ENCODE assay signal across 5 cellular contexts in genomic region chr9:112365257-112365656, GRCh38. TPM values are rescaled to one million over a fixed set of nuclear protein-coding genes. Genes with fewer than 3 reads are reported as not detected.
A peak's percentile ranks its signal among the peaks of the same experiment; 100 is the strongest.
DNase-seq lines count a peak whose midpoint lies in the region; ATAC-seq, FAIRE-seq and TF ChIP-seq lines count a peak whose summit lies in the region.
"Not testable (repeated sequence)": the region's sequence is repeated elsewhere in the genome, so short reads cannot be mapped to it uniquely, and the experiment has no call there.

No MANE protein-coding gene starts in this region.

- DNase-seq in K562 (ENCODE audit: extremely low read depth in 1 of 4, low spot score in 3 of 4): peak in 1 of 4 experiments; percentile 17
- not testable (repeated sequence) for DNase-seq in endothelial cell (ENCODE audit: low spot score); HepG2 (ENCODE audit: low spot score)
- DNase-seq in erythroblast (lab: John Stamatoyannopoulos, UW): peak; percentile 15 to 51

- not testable (repeated sequence) for H3K9me3 Mint-ChIP-seq in endothelial cell (ENCODE audit: unreplicated experiment)

- H3K9me3 ChIP-seq in HEK293 (ENCODE audit: control insufficient read depth, insufficient read depth, low read depth, low read length); K562 (replicated peaks; ENCODE audit: control insufficient read depth, insufficient read depth, low read depth, low read length): not testable (repeated sequence)
- H3K9me3 ChIP-seq in HepG2 (ENCODE audit: low read length): peaks cover 12% of the 10 kb centered on the region; the same call in 1 of the 2 replicates

- peak overlapping the region; percentile 16 for H3K4me3 Mint-ChIP-seq in endothelial cell (ENCODE audit: unreplicated experiment)

- not testable (repeated sequence) for H4K20me1 ChIP-seq in K562 (replicated peaks; ENCODE audit: control insufficient read depth, insufficient read depth, low read length); HepG2 (ENCODE audit: insufficient read depth, low read length)

- not testable (repeated sequence) for H3K4me1 ChIP-seq in HEK293 (ENCODE audit: control insufficient read depth, insufficient read depth, low read length); K562 (replicated peaks in 1 of 2; ENCODE audit: control insufficient read depth in 2 of 2, insufficient read depth in 2 of 2, low read length in 2 of 2)
- H3K4me1 ChIP-seq in HepG2 (ENCODE audit: insufficient read depth, low read length): peaks cover 10% of the 10 kb centered on the region

- H2AFZ ChIP-seq in K562 (ENCODE audit: low read depth, low read length); HepG2 (ENCODE audit: low read length): not testable (repeated sequence)

- POLR2A ChIA-PET in HEK293 (lab: Yijun Ruan, JAX); K562 (lab: Yijun Ruan, JAX); HepG2 (lab: Yijun Ruan, JAX): not testable (repeated sequence)

- not testable (repeated sequence) for TF ChIP-seq EP300 in K562 (IDR thresholded peaks at IDR 0.05; ENCODE audit: low read length); HepG2 (IDR thresholded peaks at IDR 0.05; ENCODE audit: low read depth in 2 of 2, low read length in 2 of 2); HepG2 (CRISPR knock-in tag; IDR thresholded peaks at IDR 0.05; ENCODE audit: borderline replicate concordance)

- not testable (repeated sequence) for H3K9me1 ChIP-seq in K562 (ENCODE audit: control insufficient read depth, insufficient read depth, low read length)

- H3K27ac ChIP-seq in HEK293 (ENCODE audit: extremely low read depth, low read depth, low read length); K562 (ENCODE audit: extremely low read depth, low read depth, low read length); HepG2 (ENCODE audit: extremely low read length, insufficient read depth, low read length): not testable (repeated sequence)

- not testable (repeated sequence) for H3K27ac Mint-ChIP-seq in endothelial cell (ENCODE audit: unreplicated experiment)

- not testable (repeated sequence) for H3K4me2 ChIP-seq in K562 (ENCODE audit: insufficient read depth, low read length); HepG2 (ENCODE audit: low read depth, low read length)

- not testable (repeated sequence) for H3K27me3 Mint-ChIP-seq in endothelial cell (ENCODE audit: unreplicated experiment)

- FAIRE-seq in K562 (lab: Jason Lieb, UNC); HepG2 (lab: Jason Lieb, UNC): not testable (repeated sequence)

- H3K79me2 ChIP-seq in K562 (ENCODE audit: control insufficient read depth, insufficient read depth, low read length); HepG2 (ENCODE audit: insufficient read depth, low read length): not testable (repeated sequence)

- in situ Hi-C loops in K562 (cut with MboI): not testable (repeated sequence)
- in situ Hi-C loops in HepG2 (cut with HindIII; ENCODE audit: extremely low pct_ligation_motif_present, low pct_unique_long_range_greater_than_20kb): loop anchor here (25.0 kb wide), 1 partner anchor 603 kb away; no protein-coding TSS in a partner anchor

- not testable (repeated sequence) for H3K4me3 ChIP-seq in HEK293 (ENCODE audit: low read depth, low read length); K562; HepG2 (replicated peaks in 1 of 3; ENCODE audit: insufficient read depth in 1 of 3, low read depth in 2 of 3, low read length in 3 of 3)

- not testable (repeated sequence) for H3K4me1 Mint-ChIP-seq in endothelial cell (ENCODE audit: unreplicated experiment)

- TF ChIP-seq RAD21 in K562 (CRISPR knock-in tag; conservative IDR thresholded peaks at IDR 0.05 in 1 of 2, IDR thresholded peaks at IDR 0.05 in 1 of 2); HepG2 (CRISPR knock-in tag; IDR thresholded peaks at IDR 0.05): not testable (repeated sequence)

- 97% methylated on average over 3 of the region's 3 CpGs for WGBS in K562 (ENCODE audit: insufficient coverage, low coverage, missing lambda C conversion rate)
- WGBS in HepG2 (ENCODE audit: low lambda C conversion rate): 96% methylated on average over 3 of the region's 3 CpGs

- not testable (repeated sequence) for ATAC-seq in K562, HepG2

- not testable (repeated sequence) for H3K27me3 ChIP-seq in K562 (ENCODE audit: control insufficient read depth in 2 of 2, insufficient read depth in 2 of 2, low read length in 2 of 2); HepG2 (ENCODE audit: control insufficient read depth in 1 of 2, insufficient read depth in 2 of 2, low read length in 2 of 2)

- not testable (repeated sequence) for H3K36me3 ChIP-seq in HEK293 (ENCODE audit: control insufficient read depth in 2 of 2, insufficient read depth in 1 of 2, low read length in 2 of 2); K562 (ENCODE audit: control insufficient read depth, insufficient read depth, low read length); HepG2 (replicated peaks in 1 of 2; ENCODE audit: control insufficient read depth in 1 of 2, insufficient read depth in 2 of 2, low read length in 2 of 2)

- H3K36me3 Mint-ChIP-seq in endothelial cell (ENCODE audit: low read depth, unreplicated experiment): peaks cover 17% of the 10 kb centered on the region

- BruUV-seq in K562 (replicated peaks; lab: Mats Ljungman, UMichigan); HepG2 (replicated peaks; lab: Mats Ljungman, UMichigan): not testable (repeated sequence)

- H3K9ac ChIP-seq in K562 (ENCODE audit: insufficient read depth in 1 of 2, low read depth in 2 of 2, low read length in 2 of 2); HepG2 (ENCODE audit: insufficient read depth, low read depth, low read length): not testable (repeated sequence)

- CTCF ChIA-PET in HEK293 (lab: Yijun Ruan, JAX): interaction anchor here (0.7 kb wide), 1 partner anchor 267 kb away, joined by 4 read pairs; no protein-coding TSS in a partner anchor
- CTCF ChIA-PET in K562 (lab: Yijun Ruan, JAX; ENCODE audit: low intra/inter-chr PET ratio); HepG2 (lab: Yijun Ruan, JAX; ENCODE audit: low intra/inter-chr PET ratio, low total read pairs): not testable (repeated sequence)

- TF ChIP-seq POLR2A in K562 (conservative IDR thresholded peaks at IDR 0.05); erythroblast (IDR thresholded peaks at IDR 0.05; ENCODE audit: low read length); HepG2 (IDR thresholded peaks at IDR 0.05; ENCODE audit: insufficient read depth in 1 of 2, low read depth in 2 of 2, low read length in 2 of 2): not testable (repeated sequence)

- intact Hi-C loops in K562 (cut with micrococcal nuclease): loop anchor here (10.0 kb wide), 1 partner anchor 400 kb away; no protein-coding TSS in a partner anchor
- intact Hi-C loops in HepG2 (cut with micrococcal nuclease; ENCODE audit: unreplicated experiment): not testable (repeated sequence)

- TF ChIP-seq CTCF in HEK293 (tag by site-specific recombination; IDR thresholded peaks at IDR 0.05); K562 (IDR thresholded peaks at IDR 0.05 in 2 of 3, conservative IDR thresholded peaks at IDR 0.05 in 1 of 3; ENCODE audit: insufficient read depth in 2 of 3, low read depth in 1 of 3, low read length in 3 of 3); endothelial cell (IDR thresholded peaks at IDR 0.05; ENCODE audit: unreplicated experiment); HepG2 (CRISPR knock-in tag; IDR thresholded peaks at IDR 0.05): not testable (repeated sequence)

RNA-seq across cellular contexts. Expression of gene HSDL2, which starts 14.7 kb away (rescaled TPM):
- total RNA-seq in K562 (2011; cell fraction: chromatin; rRNA removed; ENCODE audit: low replicate concordance): 17.0 and 29.9 TPM in 2 replicates
- 11.0 and 12.2 TPM in 2 replicates for total RNA-seq in K562 (2011; cell fraction: nucleolus; rRNA removed)
- total RNA-seq in K562 (2011; cell fraction: nucleoplasm; rRNA removed): 15.3 and 17.0 TPM in 2 replicates
- 22.8 and 23.1 TPM in 2 replicates for total RNA-seq in K562 (2014; rRNA removed)
- total RNA-seq in K562 (2014; rRNA removed; fragmentation: Illumina TruSeq; extraction: Trizol): 43.4 and 46.3 TPM in 2 replicates
- 37.6 and 40.3 TPM in 2 replicates for total RNA-seq in K562 (2015; rRNA removed; fragmentation: Illumina TruSeq; extraction: Trizol)
- 28.8 and 29.7 TPM in 2 replicates for total RNA-seq in K562 (2021)
- 64.8 and 74.1 TPM in 2 replicates for polyA plus RNA-seq in K562 (2011; rRNA removed)
- polyA plus RNA-seq in K562 (2011; cell fraction: cytosol; rRNA removed): 11.2 and 23.1 TPM in 2 replicates
- 7.7 and 15.4 TPM in 2 replicates for polyA plus RNA-seq in K562 (2011; cell fraction: nucleus; rRNA removed)
- 29.3 and 34.5 TPM in 2 replicates for polyA plus RNA-seq in K562 (2012)
- polyA plus RNA-seq in K562 (2014; fragmentation: Illumina TruSeq; extraction: Trizol): 33.3 and 37.4 TPM in 2 replicates
- polyA plus RNA-seq in K562 (2014; fragmentation: Nextera tagmentation; extraction: Ambion mirVana): 10 to 100 TPM; 32.7 to 35.6 TPM
- 23.1 and 24.6 TPM in 2 replicates for polyA plus RNA-seq in K562 (2014; rRNA removed)
- polyA minus RNA-seq in K562 (2011; rRNA and poly(A)+ RNA removed): 98.5 and 105 TPM in 2 replicates
- polyA minus RNA-seq in K562 (2011; cell fraction: cytosol; rRNA and poly(A)+ RNA removed): 31.7 and 40.8 TPM in 2 replicates
- polyA minus RNA-seq in K562 (2011; cell fraction: nucleus; rRNA and poly(A)+ RNA removed): 7.9 and 16.2 TPM in 2 replicates
- 7.9 TPM for total RNA-seq in endothelial cell (ENCODE audit: unreplicated experiment)
- total RNA-seq in HepG2 (2016; rRNA removed; fragmentation: Illumina TruSeq; extraction: Trizol): 55.3 and 76.3 TPM in 2 replicates
- total RNA-seq in HepG2 (2016; cell fraction: cytosol; rRNA removed; fragmentation: Illumina TruSeq; extraction: Trizol; ENCODE audit: low read depth): 26.8 and 28.8 TPM in 2 replicates
- total RNA-seq in HepG2 (2016; cell fraction: insoluble cytoplasmic fraction; rRNA removed; fragmentation: Illumina TruSeq; extraction: Trizol): 57.7 and 86.7 TPM in 2 replicates
- 36.5 and 40.1 TPM in 2 replicates for total RNA-seq in HepG2 (2016; cell fraction: membrane; rRNA removed; fragmentation: Illumina TruSeq; extraction: Trizol)
- total RNA-seq in HepG2 (2016; cell fraction: nucleus; rRNA removed; fragmentation: Illumina TruSeq; extraction: Trizol): 32.2 and 40.4 TPM in 2 replicates
- polyA plus RNA-seq in HepG2 (2011; rRNA removed): 57.7 and 80.2 TPM in 2 replicates
- polyA plus RNA-seq in HepG2 (2011; cell fraction: cytosol; rRNA removed): 36.9 and 43.5 TPM in 2 replicates
- polyA plus RNA-seq in HepG2 (2011; cell fraction: nucleus; rRNA removed): 22.2 and 23.4 TPM in 2 replicates
- polyA plus RNA-seq in HepG2 (2012): 47.7 and 65.1 TPM in 2 replicates
- 18.6 and 21.0 TPM in 2 replicates for polyA plus RNA-seq in HepG2 (2016; cell fraction: cytosol; fragmentation: Illumina TruSeq; extraction: Trizol; ENCODE audit: low read depth)
- polyA plus RNA-seq in HepG2 (2016; cell fraction: insoluble cytoplasmic fraction; fragmentation: Illumina TruSeq; extraction: Trizol; ENCODE audit: low read depth): 69.6 and 82.4 TPM in 2 replicates
- 26.5 and 28.6 TPM in 2 replicates for polyA plus RNA-seq in HepG2 (2016; cell fraction: membrane; fragmentation: Illumina TruSeq; extraction: Trizol; ENCODE audit: low read depth)
- 38.5 and 39.3 TPM in 2 replicates for polyA plus RNA-seq in HepG2 (2016; cell fraction: nucleus; fragmentation: Illumina TruSeq; extraction: Trizol; ENCODE audit: insufficient read depth, low read depth)
- polyA minus RNA-seq in HepG2 (2011; rRNA and poly(A)+ RNA removed; ENCODE audit: low replicate concordance): 28.6 and 43.8 TPM in 2 replicates
- 58.9 and 62.7 TPM in 2 replicates for polyA minus RNA-seq in HepG2 (2011; cell fraction: cytosol; rRNA and poly(A)+ RNA removed)
- 66.0 and 70.4 TPM in 2 replicates for polyA minus RNA-seq in HepG2 (2011; cell fraction: nucleus; rRNA and poly(A)+ RNA removed)

RNA-seq across cellular contexts. Expression of gene PTBP3, which starts 31.8 kb away (rescaled TPM):
- total RNA-seq in K562 (2011; cell fraction: chromatin; rRNA removed; ENCODE audit: low replicate concordance): 83.3 and 94.4 TPM in 2 replicates
- 15.2 and 20.9 TPM in 2 replicates for total RNA-seq in K562 (2011; cell fraction: nucleolus; rRNA removed)
- 43.6 and 84.2 TPM in 2 replicates for total RNA-seq in K562 (2011; cell fraction: nucleoplasm; rRNA removed)
- total RNA-seq in K562 (2014; rRNA removed) (36.9 and 44.4 TPM in 2 replicates), K562 (2014; rRNA removed; fragmentation: Illumina TruSeq; extraction: Trizol) (83.5 and 93.8 TPM in 2 replicates), K562 (2015; rRNA removed; fragmentation: Illumina TruSeq; extraction: Trizol) (71.3 and 77.1 TPM in 2 replicates), K562 (2021) (109 and 116 TPM in 2 replicates), endothelial cell (ENCODE audit: unreplicated experiment) (94.0 TPM), HepG2 (2016; rRNA removed; fragmentation: Illumina TruSeq; extraction: Trizol) (52.8 and 79.5 TPM in 2 replicates)
- polyA plus RNA-seq in K562 (2011; rRNA removed) (132 and 151 TPM in 2 replicates), K562 (2014; fragmentation: Illumina TruSeq; extraction: Trizol) (60.3 and 68.0 TPM in 2 replicates), K562 (2014; fragmentation: Nextera tagmentation; extraction: Ambion mirVana) (10 to 100 TPM; 22.4 to 26.7 TPM), K562 (2014; rRNA removed) (42.0 and 45.5 TPM in 2 replicates), HepG2 (2011; rRNA removed) (35.6 and 61.1 TPM in 2 replicates)
- 122 and 173 TPM in 2 replicates for polyA plus RNA-seq in K562 (2011; cell fraction: cytosol; rRNA removed)
- polyA plus RNA-seq in K562 (2011; cell fraction: nucleus; rRNA removed): 54.8 and 78.5 TPM in 2 replicates
- polyA plus RNA-seq in K562 (2012): 34.5 and 35.0 TPM in 2 replicates
- polyA minus RNA-seq in K562 (2011; rRNA and poly(A)+ RNA removed): 252 and 271 TPM in 2 replicates
- 85.2 and 87.1 TPM in 2 replicates for polyA minus RNA-seq in K562 (2011; cell fraction: cytosol; rRNA and poly(A)+ RNA removed)
- polyA minus RNA-seq in K562 (2011; cell fraction: nucleus; rRNA and poly(A)+ RNA removed): 22.9 and 43.9 TPM in 2 replicates
- 116 and 122 TPM in 2 replicates for total RNA-seq in HepG2 (2016; cell fraction: cytosol; rRNA removed; fragmentation: Illumina TruSeq; extraction: Trizol; ENCODE audit: low read depth)
- total RNA-seq in HepG2 (2016; cell fraction: insoluble cytoplasmic fraction; rRNA removed; fragmentation: Illumina TruSeq; extraction: Trizol): 55.6 and 78.0 TPM in 2 replicates
- total RNA-seq in HepG2 (2016; cell fraction: membrane; rRNA removed; fragmentation: Illumina TruSeq; extraction: Trizol): 44.6 and 47.8 TPM in 2 replicates
- total RNA-seq in HepG2 (2016; cell fraction: nucleus; rRNA removed; fragmentation: Illumina TruSeq; extraction: Trizol): 33.0 and 35.9 TPM in 2 replicates
- polyA plus RNA-seq in HepG2 (2011; cell fraction: cytosol; rRNA removed): 23.4 and 43.1 TPM in 2 replicates
- polyA plus RNA-seq in HepG2 (2011; cell fraction: nucleus; rRNA removed): 33.0 and 38.2 TPM in 2 replicates
- 20.2 and 22.4 TPM in 2 replicates for polyA plus RNA-seq in HepG2 (2012)
- 2.3 and 2.6 TPM in 2 replicates for polyA plus RNA-seq in HepG2 (2016; cell fraction: cytosol; fragmentation: Illumina TruSeq; extraction: Trizol; ENCODE audit: low read depth)
- polyA plus RNA-seq in HepG2 (2016; cell fraction: insoluble cytoplasmic fraction; fragmentation: Illumina TruSeq; extraction: Trizol; ENCODE audit: low read depth): 67.1 and 71.0 TPM in 2 replicates
- 10.9 and 11.4 TPM in 2 replicates for polyA plus RNA-seq in HepG2 (2016; cell fraction: membrane; fragmentation: Illumina TruSeq; extraction: Trizol; ENCODE audit: low read depth)
- 30.4 TPM in 2 replicates for polyA plus RNA-seq in HepG2 (2016; cell fraction: nucleus; fragmentation: Illumina TruSeq; extraction: Trizol; ENCODE audit: insufficient read depth, low read depth)
- polyA minus RNA-seq in HepG2 (2011; rRNA and poly(A)+ RNA removed; ENCODE audit: low replicate concordance): 104 and 144 TPM in 2 replicates
- 55.4 and 66.1 TPM in 2 replicates for polyA minus RNA-seq in HepG2 (2011; cell fraction: cytosol; rRNA and poly(A)+ RNA removed)
- polyA minus RNA-seq in HepG2 (2011; cell fraction: nucleus; rRNA and poly(A)+ RNA removed): 44.7 and 50.8 TPM in 2 replicates
